Comparison of ENCODE assay signal across 1 cellular context in genomic region chr4:158139086-158139485, GRCh38.
TF ChIP-seq lines count a peak whose summit lies in the region.

No MANE protein-coding gene starts in this region.

TF ChIP-seq in SK-N-SH, 30 proteins besides CTCF, POLR2A, EP300 and RAD21 (continued from another document):
- TF ChIP-seq PBX3 (IDR thresholded peaks at IDR 0.05) (peak; percentile 77), MXI1 (IDR thresholded peaks at IDR 0.05; ENCODE audit: low read depth, low read length) (no peak), SIN3A (IDR thresholded peaks at IDR 0.05; ENCODE audit: borderline replicate concordance, low read depth, low read length) (no peak), USF1 (IDR thresholded peaks at IDR 0.05; ENCODE audit: borderline replicate concordance, low read depth) (no peak), GATA2 (CRISPR knock-in tag; IDR thresholded peaks at IDR 0.05) (no peak), IRF3 (IDR thresholded peaks at IDR 0.05; ENCODE audit: low read depth, low read length) (no peak), EZH2phosphoT487 (IDR thresholded peaks at IDR 0.05; ENCODE audit: borderline replicate concordance, low read depth) (no peak), FOXM1 (IDR thresholded peaks at IDR 0.05; ENCODE audit: low read depth) (no peak), GABPA (IDR thresholded peaks at IDR 0.05; ENCODE audit: low read depth) (no peak), POLR2AphosphoS5 (IDR thresholded peaks at IDR 0.05; ENCODE audit: low read depth, low read length) (peak; percentile 28; the same call in 1 of the 2 replicates)
